Comparison of ENCODE assay signal across 1 cellular context in genomic region chr17:48816774-48817590, GRCh38.
TF ChIP-seq lines count a peak whose summit lies in the region.

TTLL6 (minus strand) TSS chr17:48817229; CDS start chr17:48817072, 157 bp downstream.

TF ChIP-seq in HepG2, 621 proteins besides CTCF, POLR2A, EP300 and RAD21 (continued from another document):
- TF ChIP-seq HNF1B (CRISPR knock-in tag; IDR thresholded peaks at IDR 0.05), result 0 out of 2 replicates have a peak, but pooled peaks have one; percentile 7
- peak; percentile 12; the same call in 1 of the 2 replicates for TF ChIP-seq ZNF691 (CRISPR knock-in tag; IDR thresholded peaks at IDR 0.05; ENCODE audit: borderline replicate concordance, low read depth)
- no peak for TF ChIP-seq ZNF546 (CRISPR knock-in tag; conservative IDR thresholded peaks at IDR 0.05)
- TF ChIP-seq ZNF574 (CRISPR knock-in tag; IDR thresholded peaks at IDR 0.05), result 0 out of 2 replicates have a peak, but pooled peaks have one; percentile 11
- no peak for TF ChIP-seq HOXA5 (CRISPR knock-in tag; IDR thresholded peaks at IDR 0.05)
- TF ChIP-seq NFYB (CRISPR knock-in tag; IDR thresholded peaks at IDR 0.05), result peak; percentile 70
- 0 out of 2 replicates have a peak, but pooled peaks have one; percentile 19 for TF ChIP-seq BCL6 (CRISPR knock-in tag; IDR thresholded peaks at IDR 0.05)
- no peak for TF ChIP-seq ZFP36 (IDR thresholded peaks at IDR 0.05; ENCODE audit: borderline replicate concordance, low read depth, low read length, partially characterized antibody)
- TF ChIP-seq ZNF101 (CRISPR knock-in tag; IDR thresholded peaks at IDR 0.05; ENCODE audit: borderline replicate concordance, low read depth), result no peak
- TF ChIP-seq IRF9 (CRISPR knock-in tag; IDR thresholded peaks at IDR 0.05; ENCODE audit: borderline replicate concordance), result 0 out of 2 replicates have a peak, but pooled peaks have one; percentile 18
- no peak for TF ChIP-seq ERF (CRISPR knock-in tag; IDR thresholded peaks at IDR 0.05)
- 0 out of 2 replicates have a peak, but pooled peaks have one; percentile 19 for TF ChIP-seq SNAPC4 (CRISPR knock-in tag; IDR thresholded peaks at IDR 0.05)
- peak; percentile 87 for TF ChIP-seq PATZ1 (CRISPR knock-in tag; IDR thresholded peaks at IDR 0.05)
- TF ChIP-seq ZNF7 (CRISPR knock-in tag; IDR thresholded peaks at IDR 0.05), result no peak
- 0 out of 2 replicates have a peak, but pooled peaks have one; percentile 29 for TF ChIP-seq HOXA3 (CRISPR knock-in tag; IDR thresholded peaks at IDR 0.05)
- peak; percentile 90 for TF ChIP-seq ZBTB14 (CRISPR knock-in tag; IDR thresholded peaks at IDR 0.05)
- TF ChIP-seq RELA (CRISPR knock-in tag; IDR thresholded peaks at IDR 0.05), result no peak
- TF ChIP-seq PRDM10 (CRISPR knock-in tag; IDR thresholded peaks at IDR 0.05; ENCODE audit: low read depth), result peak; percentile 82
- 0 out of 2 replicates have a peak, but pooled peaks have one; percentile 21 for TF ChIP-seq ZNF556 (CRISPR knock-in tag; IDR thresholded peaks at IDR 0.05; ENCODE audit: borderline replicate concordance)
- peak; percentile 80 for TF ChIP-seq SAP130 (CRISPR knock-in tag; IDR thresholded peaks at IDR 0.05; ENCODE audit: low read depth)
- TF ChIP-seq ZNF543 (CRISPR knock-in tag; IDR thresholded peaks at IDR 0.05), result 0 out of 2 replicates have a peak, but pooled peaks have one; percentile 49
- TF ChIP-seq NFE2 (CRISPR knock-in tag; IDR thresholded peaks at IDR 0.05), result no peak
- no peak for TF ChIP-seq DR1 (CRISPR knock-in tag; IDR thresholded peaks at IDR 0.05)
- peak; percentile 71; the same call in 1 of the 2 replicates for TF ChIP-seq ZNF446 (CRISPR knock-in tag; IDR thresholded peaks at IDR 0.05)
- 0 out of 2 replicates have a peak, but pooled peaks have one; percentile 22 for TF ChIP-seq ZNF598 (CRISPR knock-in tag; IDR thresholded peaks at IDR 0.05; ENCODE audit: borderline replicate concordance)
- TF ChIP-seq ZMYM3 (CRISPR knock-in tag; IDR thresholded peaks at IDR 0.05), result no peak
- TF ChIP-seq SAFB2 (CRISPR knock-in tag; IDR thresholded peaks at IDR 0.05; ENCODE audit: borderline replicate concordance, low read depth), result 0 out of 2 replicates have a peak, but pooled peaks have one; percentile 34
- peak; percentile 58 for TF ChIP-seq ZEB1 (IDR thresholded peaks at IDR 0.05; ENCODE audit: insufficient replicate concordance, low read depth)
- peak; percentile 70; the same call in 1 of the 2 replicates for TF ChIP-seq PHF21A (CRISPR knock-in tag; IDR thresholded peaks at IDR 0.05)
- TF ChIP-seq ZNF253 (CRISPR knock-in tag; IDR thresholded peaks at IDR 0.05; ENCODE audit: borderline replicate concordance), result 0 out of 2 replicates have a peak, but pooled peaks have one; percentile 66
